ENCODE assay signal across 8 cellular contexts in genomic region chr5:137888875-137889759, GRCh38. TPM values are rescaled to one million over a fixed set of nuclear protein-coding genes. Genes with fewer than 3 reads are reported as not detected.
DNase-seq lines count a peak whose midpoint lies in the region; ATAC-seq and TF ChIP-seq lines count a peak whose summit lies in the region.

TSS of gene PKD2L2 (plus strand) at chr5:137889457. CDS start at chr5:137889492, 35 bp downstream.

- H3K27ac ChIP-seq in foreskin keratinocyte = peak within 1 kb of the TSS; percentile 12
- no peak within 1 kb of the TSS for H3K27ac ChIP-seq in neutrophil

- H3K9me3 ChIP-seq in neutrophil = no peaks in the 10 kb centered on the region

- peak; percentile 96 for ATAC-seq in GM18511 (IDR thresholded peaks at IDR 0.05; ENCODE audit: unreplicated experiment)
- peak; percentile 89 for ATAC-seq in HG02943 (IDR thresholded peaks at IDR 0.05; ENCODE audit: low read depth, unreplicated experiment)
- ATAC-seq in foreskin keratinocyte = peak; percentile 98

- peak; percentile 86 for DNase-seq in OCI-M1 (lab: John Stamatoyannopoulos, UW)
- peak; percentile 70 for DNase-seq in activated T-helper 9 cell treated with anti-CD3 and anti-CD28 coated beads, Interleukin-2, amount 50 U/mL, for 16 hours (ENCODE audit: low read depth)
- peak; percentile 64 to 74 for DNase-seq in foreskin keratinocyte
- peak; percentile 75 for DNase-seq in stromal cell of bone marrow (ENCODE audit: low read depth)
- no peak for DNase-seq in HuH-7 (ENCODE audit: low spot score)

- peak; percentile 17 for TF ChIP-seq CTCF in foreskin keratinocyte (conservative IDR thresholded peaks at IDR 0.05)
- TF ChIP-seq CTCF in neutrophil (IDR thresholded peaks at IDR 0.05) = no peak

- H3K4me3 ChIP-seq in neutrophil (ENCODE audit: low read depth in 1 of 2, low read length in 1 of 2) = peak within 1 kb of the TSS; percentile 48 to 55

- H3K36me3 ChIP-seq in neutrophil = no peaks in the 10 kb centered on the region

- no peaks in the 10 kb centered on the region for H3K27me3 ChIP-seq in foreskin keratinocyte
- peaks cover 5% of the 10 kb centered on the region for H3K27me3 ChIP-seq in neutrophil

- H3K4me1 ChIP-seq in foreskin keratinocyte = peaks cover 10% of the 10 kb centered on the region
- H3K4me1 ChIP-seq in neutrophil (ENCODE audit: control insufficient read depth in 1 of 2, insufficient read depth in 1 of 2, low read depth in 1 of 2, low read length in 1 of 2) = peaks cover 7 to 12% of the 10 kb centered on the region in 2 experiments

RNA-seq across cellular contexts. Expression of gene PKD2L2, which starts in this region (rescaled TPM):
- total RNA-seq in foreskin keratinocyte = not detected in 2 replicates
- polyA plus RNA-seq in foreskin keratinocyte = 0.04 TPM in 1 of 2 replicates, not detected in the other

Comparison
In these comparisons a context has a peak if more than half of its experiments do, and no peak if none do; other contexts are left out.
1. Peak in DNase-seq, ATAC-seq and H3K27ac ChIP-seq in foreskin keratinocyte; RNA of the gene not detected or under 1 TPM.